Comparison of ENCODE assay signal across 18 cellular contexts in genomic region chr1:107318932-107319331, GRCh38.
"Had no signal": no experiment of that assay in that cellular context is flagged by ENCODE, and none has a peak within 500 bp of the region (broad histone marks: within the 10 kb centered on the region; RNA-seq: fewer than 3 reads in every experiment).

No MANE protein-coding gene starts in this region.

- H3K9me3 Mint-ChIP-seq: activated CD4-positive, alpha-beta memory T cell treated with anti-CD3 and anti-CD28 coated beads, Interleukin-2, amount 10 ng/mL, durations not matched to agents 7 days and 5 days; nephron had no signal

- H3K36me3 ChIP-seq: brain microvascular endothelial cell, esophagus muscularis mucosa, spleen, upper lobe of right lung had no signal

- H3K9me3 ChIP-seq: esophagus muscularis mucosa, spleen, upper lobe of right lung had no signal

- H3K4me3 ChIP-seq: esophagus muscularis mucosa, spleen, upper lobe of right lung had no signal

- H3K27me3 Mint-ChIP-seq: activated CD4-positive, alpha-beta memory T cell treated with anti-CD3 and anti-CD28 coated beads, Interleukin-2, amount 10 ng/mL, durations not matched to agents 7 days and 5 days had no signal

- ATAC-seq: activated CD4-positive, alpha-beta T cell treated with anti-CD3 and anti-CD28 coated beads for 36 hours; sciatic nerve; upper lobe of right lung had no signal

- H3K4me1 ChIP-seq: esophagus muscularis mucosa, spleen, upper lobe of right lung had no signal

- DNase-seq: activated CD4-positive, alpha-beta memory T cell treated with anti-CD3 and anti-CD28 coated beads, Interleukin-2, amount 10 ng/mL, durations not matched to agents 7 days and 5 days; activated CD4-positive, alpha-beta T cell treated with anti-CD3 and anti-CD28 coated beads for 36 hours; activated gamma-delta T cell; activated T-cell treated with anti-CD3 and anti-CD28 coated beads, Interleukin-2, amount 50 U/mL, for 48 hours; amygdala; brain microvascular endothelial cell; cerebellar nuclear complex; dermis blood vessel endothelial cell; mesenchymal stem cell; spleen; stimulated activated CD4-positive, alpha-beta T cell treated with anti-CD3 and anti-CD28 coated beads, Interleukin-1b, Interleukin-23, amount 100 ng/mL, for 48 hours; stimulated activated naive CD4-positive, alpha-beta T cell; T-helper 9 cell; upper lobe of right lung had no signal

- H3K27ac Mint-ChIP-seq: activated CD4-positive, alpha-beta memory T cell treated with anti-CD3 and anti-CD28 coated beads, Interleukin-2, amount 10 ng/mL, durations not matched to agents 7 days and 5 days; activated CD4-positive, alpha-beta T cell treated with anti-CD3 and anti-CD28 coated beads for 36 hours; activated naive CD8-positive, alpha-beta T cell; nephron had no signal

- H3K27ac ChIP-seq: brain microvascular endothelial cell, esophagus muscularis mucosa, spleen, upper lobe of right lung had no signal

- H3K27me3 ChIP-seq: brain microvascular endothelial cell, esophagus muscularis mucosa, spleen, upper lobe of right lung had no signal

- H3K4me3 Mint-ChIP-seq: activated CD4-positive, alpha-beta memory T cell treated with anti-CD3 and anti-CD28 coated beads, Interleukin-2, amount 10 ng/mL, durations not matched to agents 7 days and 5 days; activated CD4-positive, alpha-beta T cell treated with anti-CD3 and anti-CD28 coated beads for 36 hours; activated naive CD8-positive, alpha-beta T cell; nephron had no signal

- H3K4me1 Mint-ChIP-seq: activated CD4-positive, alpha-beta memory T cell treated with anti-CD3 and anti-CD28 coated beads, Interleukin-2, amount 10 ng/mL, durations not matched to agents 7 days and 5 days; activated CD4-positive, alpha-beta T cell treated with anti-CD3 and anti-CD28 coated beads for 36 hours had no signal

- H3K36me3 Mint-ChIP-seq: activated naive CD8-positive, alpha-beta T cell had no signal
